Comparison of ENCODE assay signal across 8 cellular contexts in genomic region chr2:28810384-28811285, GRCh38. TPM values are rescaled to one million over a fixed set of nuclear protein-coding genes. Genes with fewer than 3 reads are reported as not detected.
DNase-seq lines count a peak whose midpoint lies in the region; ATAC-seq and TF ChIP-seq lines count a peak whose summit lies in the region.

Gene SPDYA, plus strand, starts transcription at chr2:28810834. Its CDS starts 5,181 bp downstream, at chr2:28816015.

- no peaks in the 10 kb centered on the region for H3K4me1 ChIP-seq in endodermal cell (ENCODE audit: control insufficient read depth, insufficient read depth, low read length)
- H3K4me1 ChIP-seq in mesodermal cell (ENCODE audit: control insufficient read depth, insufficient read depth, low read length, poor library complexity, severe bottlenecking) = no peaks in the 10 kb centered on the region

- TF ChIP-seq CTCF in GM12875 (IDR thresholded peaks at IDR 0.05; ENCODE audit: borderline replicate concordance, insufficient read depth, low read depth, low read length) = no peak
- no peak for TF ChIP-seq CTCF in endodermal cell (conservative IDR thresholded peaks at IDR 0.05)

- peaks cover 3% of the 10 kb centered on the region for H3K27me3 Mint-ChIP-seq in activated CD8-positive, alpha-beta memory T cell treated with anti-CD3 and anti-CD28 coated beads, Interleukin-2, amount 10 ng/mL, durations not matched to agents 7 days and 5 days
- H3K27me3 Mint-ChIP-seq in endodermal cell (ENCODE audit: insufficient read depth) = peaks cover 26% of the 10 kb centered on the region

- peaks cover 9% of the 10 kb centered on the region for H3K27me3 ChIP-seq in endodermal cell (ENCODE audit: control insufficient read depth, insufficient read depth, low read length, poor library complexity, severe bottlenecking)

- peaks cover 5% of the 10 kb centered on the region for H3K36me3 Mint-ChIP-seq in activated CD8-positive, alpha-beta memory T cell treated with anti-CD3 and anti-CD28 coated beads, Interleukin-2, amount 10 ng/mL, durations not matched to agents 7 days and 5 days
- H3K36me3 Mint-ChIP-seq in endodermal cell (ENCODE audit: low read depth) = peaks cover 17% of the 10 kb centered on the region

- H3K27ac ChIP-seq in endodermal cell (ENCODE audit: low read depth, low read length) (peak within 1 kb of the TSS; percentile 61), mesodermal cell (ENCODE audit: low read depth, low read length, severe bottlenecking) (peak within 1 kb of the TSS; percentile 47)

- H3K4me1 Mint-ChIP-seq in activated CD8-positive, alpha-beta memory T cell treated with anti-CD3 and anti-CD28 coated beads, Interleukin-2, amount 10 ng/mL, durations not matched to agents 7 days and 5 days = peaks cover 17% of the 10 kb centered on the region
- H3K4me1 Mint-ChIP-seq in endodermal cell = no peaks in the 10 kb centered on the region

- peak; percentile 75 for DNase-seq in NCI-H510A (lab: John Stamatoyannopoulos, UW)
- DNase-seq in activated CD8-positive, alpha-beta memory T cell treated with anti-CD3 and anti-CD28 coated beads, Interleukin-2, amount 10 ng/mL, durations not matched to agents 7 days and 5 days = peak; percentile 88
- DNase-seq in endodermal cell = peak; percentile 93
- peak; percentile 53 for DNase-seq in stimulated activated CD8-positive, alpha-beta memory T cell treated with anti-CD3 and anti-CD28 coated beads, Interleukin-15, amount 100 ng/mL, for 24 hours (ENCODE audit: low read depth)
- no peak for DNase-seq in NCI-H446 (lab: John Stamatoyannopoulos, UW)

- H3K4me3 Mint-ChIP-seq in activated CD8-positive, alpha-beta memory T cell treated with anti-CD3 and anti-CD28 coated beads, Interleukin-2, amount 10 ng/mL, durations not matched to agents 7 days and 5 days = peak within 1 kb of the TSS; percentile 70
- H3K4me3 Mint-ChIP-seq in endodermal cell = peak within 1 kb of the TSS; percentile 45

- 18 to 42% methylated on average over 43 to 97 of the region's 97 CpGs for WGBS in endodermal cell (ENCODE audit: insufficient coverage in 1 of 2, insufficient read length in 1 of 2), 2 experiments
- 21 to 29% methylated on average over 41 to 90 of the region's 97 CpGs for WGBS in mesodermal cell (ENCODE audit: insufficient coverage in 2 of 2), 2 experiments

- no peaks in the 10 kb centered on the region for H3K9me3 Mint-ChIP-seq in activated CD8-positive, alpha-beta memory T cell treated with anti-CD3 and anti-CD28 coated beads, Interleukin-2, amount 10 ng/mL, durations not matched to agents 7 days and 5 days (ENCODE audit: low read depth)
- peaks cover 4% of the 10 kb centered on the region for H3K9me3 Mint-ChIP-seq in endodermal cell

- ATAC-seq in HG02759 (IDR thresholded peaks at IDR 0.05; ENCODE audit: unreplicated experiment) = peak; percentile 87
- peak; percentile 97 for ATAC-seq in activated CD8-positive, alpha-beta memory T cell treated with anti-CD3 and anti-CD28 coated beads, Interleukin-2, amount 10 ng/mL, durations not matched to agents 7 days and 5 days

- peaks cover 7% of the 10 kb centered on the region for H3K36me3 ChIP-seq in endodermal cell (ENCODE audit: control insufficient read depth, insufficient read depth, low read length)
- H3K36me3 ChIP-seq in mesodermal cell (ENCODE audit: control insufficient read depth, insufficient read depth, low read length) = peaks cover 24% of the 10 kb centered on the region

- H3K27ac Mint-ChIP-seq in activated CD8-positive, alpha-beta memory T cell treated with anti-CD3 and anti-CD28 coated beads, Interleukin-2, amount 10 ng/mL, durations not matched to agents 7 days and 5 days = peak within 1 kb of the TSS; percentile 61
- H3K27ac Mint-ChIP-seq in endodermal cell = no peak within 1 kb of the TSS

- H3K4me3 ChIP-seq in GM12875 (ENCODE audit: low read depth, low read length) (peak within 1 kb of the TSS; percentile 53), endodermal cell (ENCODE audit: low read length) (peak within 1 kb of the TSS; percentile 78), mesodermal cell (ENCODE audit: extremely low read depth, insufficient read depth, low read length, poor library complexity, severe bottlenecking) (peak within 1 kb of the TSS; percentile 39)

- no peaks in the 10 kb centered on the region for H3K9me3 ChIP-seq in endodermal cell (ENCODE audit: control insufficient read depth, low read length)
- no peaks in the 10 kb centered on the region for H3K9me3 ChIP-seq in mesodermal cell (ENCODE audit: control insufficient read depth, low read length)

- CTCF ChIA-PET in activated CD8-positive, alpha-beta memory T cell treated with anti-CD3 and anti-CD28 coated beads, Interleukin-2, amount 10 ng/mL, durations not matched to agents 7 days and 5 days (lab: Charles Lee) = interaction anchor here (0.6 to 2.4 kb wide), 7 partner anchors 10 to 265 kb away, joined by 3 to 12 read pairs (median 4); no protein-coding TSS in a partner anchor

- H3K9ac ChIP-seq in endodermal cell (ENCODE audit: extremely low read depth, low read length, poor library complexity, severe bottlenecking) = peak within 1 kb of the TSS; percentile 31

RNA-seq across cellular contexts. Expression of gene SPDYA, which starts in this region (rescaled TPM):
- 1 to 10 TPM; 1.6 TPM for total RNA-seq in activated CD8-positive, alpha-beta memory T cell treated with anti-CD3 and anti-CD28 coated beads, Interleukin-2, amount 10 ng/mL, durations not matched to agents 7 days and 5 days
- 1 to 10 TPM in 1 of 2 donors, under 1 TPM in 1; 0.91 to 1.6 TPM for total RNA-seq in endodermal cell
- polyA plus RNA-seq in endodermal cell (2013, experiment 1 of 2) = 0.14 TPM
- 0.25 TPM for polyA plus RNA-seq in endodermal cell (2013, experiment 2 of 2)
- not detected for polyA plus RNA-seq in mesodermal cell (2013, experiment 1 of 2)
- polyA plus RNA-seq in mesodermal cell (2013, experiment 2 of 2) = not detected

Comparison
In these comparisons a context has a peak if more than half of its experiments do, and no peak if none do; other contexts are left out.
1. DNase-seq: peak in NCI-H510A (single experiment), activated CD8-positive, alpha-beta memory T cell treated with anti-CD3 and anti-CD28 coated beads, Interleukin-2, amount 10 ng/mL, durations not matched to agents 7 days and 5 days (single experiment), endodermal cell (single experiment) and stimulated activated CD8-positive, alpha-beta memory T cell treated with anti-CD3 and anti-CD28 coated beads, Interleukin-15, amount 100 ng/mL, for 24 hours (single experiment); none in NCI-H446 (0 of 2).
2. Peak in every context shown above with its lines, with median percentiles within 50 percentile points of each other: H3K4me3 ChIP-seq.